In the genomic region with DNA sequence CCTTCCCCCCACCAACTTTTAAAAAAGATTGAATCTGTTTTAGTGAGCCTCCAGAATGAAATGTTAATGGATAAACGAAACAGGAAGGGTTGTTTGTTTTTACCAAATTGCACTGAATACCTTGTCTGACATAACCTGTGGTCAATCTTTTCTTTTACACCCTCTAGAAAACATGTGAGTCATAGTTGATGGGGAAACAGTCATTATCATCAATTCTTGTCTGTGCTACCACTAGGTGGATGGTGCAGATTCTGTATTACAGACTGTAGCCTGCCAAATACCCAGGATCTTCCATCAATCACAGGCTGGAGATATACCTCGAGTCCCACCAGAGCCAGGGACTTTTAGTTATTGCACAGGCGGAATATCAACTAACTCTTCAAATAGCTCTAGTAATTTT, we compare ENCODE assay signal across 12 cellular contexts. TPM values are rescaled to one million over a fixed set of nuclear protein-coding genes. Genes with fewer than 3 reads are reported as not detected.
DNase-seq lines count a peak whose midpoint lies in the region; TF ChIP-seq lines count a peak whose summit lies in the region.
"Had no signal": no experiment of that assay in that cellular context is flagged by ENCODE, and none has a peak within 500 bp of the region (broad histone marks: within the 10 kb centered on the region; RNA-seq: fewer than 3 reads in every experiment).

No MANE protein-coding gene starts in this region.

- no peak overlapping the region for H3K4me3 ChIP-seq in kidney epithelial cell (ENCODE audit: low read depth, low read length)
- H3K4me3 ChIP-seq: BLaER1 treated with 17β-estradiol and CSF1 and Interleukin-3, amounts not matched to agents 10 nM and 100 nM; MG63 had no signal

- no peaks in the 10 kb centered on the region for H3K27me3 Mint-ChIP-seq in Calu3 (ENCODE audit: unreplicated experiment)

- H3K27me3 ChIP-seq in kidney epithelial cell (ENCODE audit: control insufficient read depth, insufficient read depth, low read length) = no peaks in the 10 kb centered on the region
- H3K27me3 ChIP-seq: BLaER1 treated with 17β-estradiol and CSF1 and Interleukin-3, amounts not matched to agents 10 nM and 100 nM; MG63 had no signal

- H3K4me1 Mint-ChIP-seq in Calu3 (ENCODE audit: low read depth, unreplicated experiment) = peaks cover 6% of the 10 kb centered on the region

- intact Hi-C loops in Calu3 (cut with micrococcal nuclease; ENCODE audit: unreplicated experiment) = no loop called here

- H3K36me3 ChIP-seq in kidney epithelial cell (ENCODE audit: control insufficient read depth, insufficient read depth, low read length) = no peaks in the 10 kb centered on the region
- H3K36me3 ChIP-seq: BLaER1 treated with 17β-estradiol and CSF1 and Interleukin-3, amounts not matched to agents 10 nM and 100 nM; MG63 had no signal

- in situ Hi-C loops in SK-MEL-5 (cut with HindIII; ENCODE audit: low pct_unique_long_range_greater_than_20kb, low sequenced_read_pairs) = no loop called here

- peaks cover 9% of the 10 kb centered on the region for H3K9me3 Mint-ChIP-seq in Calu3 (ENCODE audit: low read depth, unreplicated experiment)

- CTCF ChIA-PET in Calu3 (lab: Charles Lee) = no interaction called here

- no peak overlapping the region for H3K27ac Mint-ChIP-seq in Calu3 (ENCODE audit: unreplicated experiment)

- no peak overlapping the region for H3K4me3 Mint-ChIP-seq in Calu3 (ENCODE audit: low read depth, unreplicated experiment)

- DNase-seq in Calu3 = peak; percentile 2
- peak; percentile 41 for DNase-seq in HT1080 (ENCODE audit: low read depth)
- peak; percentile 20 for DNase-seq in SK-MEL-5 (ENCODE audit: low read depth, low spot score)
- no peak for DNase-seq in kidney epithelial cell (ENCODE audit: low read depth)
- DNase-seq in NCI-H2171 (lab: John Stamatoyannopoulos, UW) = no peak
- no peak for DNase-seq in T-helper 9 cell
- DNase-seq in stimulated activated CD4-positive, alpha-beta T cell treated with anti-CD3 and anti-CD28 coated beads, Interleukin-4, amount 100 ng/mL, for 1 hour = no peak
- DNase-seq in stimulated activated CD4-positive, alpha-beta T cell treated with anti-CD3 and anti-CD28 coated beads, Interleukin-12 subunit alpha, Interleukin-12 subunit beta, amount 100 ng/mL, for 4 hours = no peak
- DNase-seq: activated T-cell treated with anti-CD3 and anti-CD28 coated beads for 4 hours, erythroblast, MG63 had no signal

- H3K36me3 Mint-ChIP-seq in Calu3 (ENCODE audit: insufficient read depth, unreplicated experiment) = no peaks in the 10 kb centered on the region

- TF ChIP-seq CTCF in Calu3 (IDR thresholded peaks at IDR 0.05; ENCODE audit: unreplicated experiment) (peak; percentile 26), kidney epithelial cell (IDR thresholded peaks at IDR 0.05; ENCODE audit: insufficient read depth, low read length, poor library complexity, severe bottlenecking) (peak; percentile 31)

- no TSS peak for BruUV-seq in Calu3 (replicated peaks; lab: Mats Ljungman, UMichigan)

RNA-seq across cellular contexts. Expression of a gene that starts 29.5 kb away (rescaled TPM):
- 11.8 and 17.2 TPM in 2 replicates for total RNA-seq in Calu3 (2022)
- total RNA-seq in HT1080 (2014; rRNA removed; shearing (Covaris generic)) = 0.23 and 1.3 TPM in 2 replicates
- 1.5 TPM in 2 replicates for polyA plus RNA-seq in HT1080 (2015; cell fraction: cytosol; rRNA removed)
- polyA plus RNA-seq in HT1080 (2015; cell fraction: nucleus; rRNA removed) = not detected in 2 replicates
- 1.0 and 1.4 TPM in 2 replicates for total RNA-seq in SK-MEL-5 (2014; rRNA removed; shearing (Covaris generic))
- polyA plus RNA-seq in SK-MEL-5 (2015; cell fraction: cytosol; rRNA removed) = 0.86 and 1.2 TPM in 2 replicates
- polyA plus RNA-seq in SK-MEL-5 (2015; cell fraction: nucleus; rRNA removed) = 0.23 and 0.31 TPM in 2 replicates
- 10.6 and 15.3 TPM in 2 replicates for total RNA-seq in kidney epithelial cell

Comparison
In these comparisons a context has a peak if more than half of its experiments do, and no peak if none do; other contexts are left out.
1. DNase-seq: peak in Calu3 (single experiment), HT1080 (single experiment) and SK-MEL-5 (single experiment); none in kidney epithelial cell (single experiment), NCI-H2171 (single experiment), T-helper 9 cell (single experiment), stimulated activated CD4-positive, alpha-beta T cell treated with anti-CD3 and anti-CD28 coated beads, Interleukin-4, amount 100 ng/mL, for 1 hour (single experiment) and stimulated activated CD4-positive, alpha-beta T cell treated with anti-CD3 and anti-CD28 coated beads, Interleukin-12 subunit alpha, Interleukin-12 subunit beta, amount 100 ng/mL, for 4 hours (single experiment).